ENCODE assay signal across 10 cellular contexts in genomic region chr15:91694131-91694828, GRCh38.
A peak's percentile ranks its signal among the peaks of the same experiment; 100 is the strongest.
DNase-seq lines count a peak whose midpoint lies in the region; ATAC-seq and TF ChIP-seq lines count a peak whose summit lies in the region.
"Had no signal": no experiment of that assay in that cellular context is flagged by ENCODE, and none has a peak within 500 bp of the region (broad histone marks: within the 10 kb centered on the region; RNA-seq: fewer than 3 reads in every experiment).

No MANE protein-coding gene starts in this region.

- peak overlapping the region; percentile 23 for H3K4me3 ChIP-seq in fibroblast of villous mesenchyme (ENCODE audit: low read depth, low read length)
- no peak overlapping the region for H3K4me3 ChIP-seq in parathyroid adenoma (ENCODE audit: low read depth, low read length)

- H3K27me3 ChIP-seq in parathyroid adenoma (ENCODE audit: control insufficient read depth, insufficient read depth, low read length) = no peaks in the 10 kb centered on the region

- no peak overlapping the region for H3K4me2 ChIP-seq in parathyroid adenoma (ENCODE audit: low read length)

- peak; percentile 60 for DNase-seq in AG08395 (ENCODE audit: low spot score)
- DNase-seq in RPMI7951 (ENCODE audit: low read depth) = peak; percentile 81
- DNase-seq in fibroblast of villous mesenchyme (ENCODE audit: low read depth) = peak; percentile 38
- DNase-seq in NCI-H1436 (lab: John Stamatoyannopoulos, UW) = no peak
- DNase-seq: activated CD4-positive, alpha-beta T cell treated with anti-CD3 and anti-CD28 coated beads for 36 hours; stimulated activated CD8-positive, alpha-beta memory T cell treated with anti-CD3 and anti-CD28 coated beads, Interleukin-4, amount 100 ng/mL, for 48 hours had no signal

- H3K4me1 ChIP-seq in parathyroid adenoma = no peaks in the 10 kb centered on the region

- ATAC-seq in HG03521 (IDR thresholded peaks at IDR 0.05; ENCODE audit: unreplicated experiment) (no peak), HG02763 (IDR thresholded peaks at IDR 0.05; ENCODE audit: unreplicated experiment) (no peak), GM18873 (IDR thresholded peaks at IDR 0.05; ENCODE audit: low FRiP score, unreplicated experiment) (no peak)
- ATAC-seq: activated CD4-positive, alpha-beta T cell treated with anti-CD3 and anti-CD28 coated beads for 36 hours had no signal

- no peaks in the 10 kb centered on the region for H3K36me3 ChIP-seq in parathyroid adenoma (ENCODE audit: control insufficient read depth, insufficient read depth, low read length)

- H3K79me2 ChIP-seq in parathyroid adenoma = no peaks in the 10 kb centered on the region

- no peak for TF ChIP-seq CTCF in fibroblast of villous mesenchyme (IDR thresholded peaks at IDR 0.05; ENCODE audit: insufficient read depth, low read depth, low read length)
- TF ChIP-seq CTCF in parathyroid adenoma (IDR thresholded peaks at IDR 0.05) = no peak

- no peak overlapping the region for H3K9ac ChIP-seq in parathyroid adenoma

- no peaks in the 10 kb centered on the region for H3K9me3 ChIP-seq in parathyroid adenoma (ENCODE audit: control insufficient read depth, low read length)

- H2AFZ ChIP-seq in parathyroid adenoma = no peak overlapping the region

- peak overlapping the region; percentile 55 for H3K27ac ChIP-seq in parathyroid adenoma
